17 cellular contexts compared by ENCODE assay signal in the genomic region with DNA sequence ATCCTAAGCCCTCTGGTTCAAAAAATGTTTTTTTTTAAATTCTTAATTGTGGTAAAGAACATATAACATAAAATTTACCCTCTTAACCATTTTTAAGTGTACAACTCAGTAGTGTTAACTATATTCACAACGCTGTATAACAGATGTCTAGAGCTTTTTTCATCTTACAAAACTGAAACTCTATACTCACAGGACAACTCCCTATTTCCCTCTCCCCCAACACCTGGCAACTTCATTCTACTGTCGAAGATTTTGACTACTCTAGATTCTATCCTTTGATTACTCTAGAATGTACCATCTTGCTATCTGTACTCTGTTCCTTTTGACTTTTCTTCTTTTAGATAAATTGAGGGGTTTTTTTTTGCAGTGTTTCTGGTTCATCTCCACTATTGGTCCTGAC.
A peak's percentile ranks its signal among the peaks of the same experiment; 100 is the strongest.
DNase-seq lines count a peak whose midpoint lies in the region; ATAC-seq and TF ChIP-seq lines count a peak whose summit lies in the region.
"Had no signal": no experiment of that assay in that cellular context is flagged by ENCODE, and none has a peak within 500 bp of the region (broad histone marks: within the 10 kb centered on the region; RNA-seq: fewer than 3 reads in every experiment).

No MANE protein-coding gene starts in this region.

- intact Hi-C loops in activated CD4-positive, alpha-beta T cell treated with anti-CD3 and anti-CD28 coated beads for 36 hours (cut with DNase I, micrococcal nuclease) = loop anchor here (1.0 to 5.0 kb wide), 4 partner anchors 10 to 216 kb away; no protein-coding TSS in a partner anchor
- intact Hi-C loops in natural killer cell (cut with micrococcal nuclease) = loop anchor here (5.0 kb wide), 1 partner anchor 94 kb away; no protein-coding TSS in a partner anchor

- no peak overlapping the region for H3K4me3 Mint-ChIP-seq in activated CD4-positive, alpha-beta T cell treated with anti-CD3 and anti-CD28 coated beads for 36 hours
- peak overlapping the region; percentile 43 for H3K4me3 Mint-ChIP-seq in natural killer cell
- H3K4me3 Mint-ChIP-seq: activated CD4-positive, alpha-beta T cell treated with anti-CD3 and anti-CD28 coated beads, Interleukin-2, amount 10 ng/mL, durations not matched to agents 7 days and 5 days had no signal

- no peak for DNase-seq in activated CD4-positive, alpha-beta T cell treated with anti-CD3 and anti-CD28 coated beads for 36 hours
- DNase-seq in activated CD4-positive, alpha-beta T cell treated with anti-CD3 and anti-CD28 coated beads for 4 hours = no peak
- peak in 1 of 2 experiments; percentile 2 for DNase-seq in SJSA1 (ENCODE audit: low read depth in 1 of 2, low spot score in 2 of 2)
- no peak for DNase-seq in natural killer cell
- no peak for DNase-seq in AG08396 (ENCODE audit: low spot score)
- DNase-seq in NCI-H187 (lab: John Stamatoyannopoulos, UW) = no peak
- DNase-seq in central memory CD4-positive, alpha-beta T cell = no peak
- DNase-seq: activated CD4-positive, alpha-beta T cell treated with anti-CD3 and anti-CD28 coated beads, Interleukin-2, amount 10 ng/mL, durations not matched to agents 7 days and 5 days; activated effector memory CD4-positive, alpha-beta T cell treated with Interleukin-2 at 50 U/mL for 16 hours; brain microvascular endothelial cell; COR-L47; NCI-H1048; NCI-H510A treated with DMSO at 0.1 percent for 48 hours; occipital lobe had no signal

- CTCF ChIA-PET in activated CD4-positive, alpha-beta T cell treated with anti-CD3 and anti-CD28 coated beads for 36 hours (lab: Charles Lee) = no interaction called here

- peaks cover 35% of the 10 kb centered on the region for H3K4me1 ChIP-seq in SJSA1 (replicated peaks)

- no peaks in the 10 kb centered on the region for H3K27me3 Mint-ChIP-seq in activated CD4-positive, alpha-beta T cell treated with anti-CD3 and anti-CD28 coated beads for 36 hours
- H3K27me3 Mint-ChIP-seq in natural killer cell (ENCODE audit: low read depth in 2 of 2) = no peaks in the 10 kb centered on the region
- H3K27me3 Mint-ChIP-seq: activated CD4-positive, alpha-beta T cell treated with anti-CD3 and anti-CD28 coated beads, Interleukin-2, amount 10 ng/mL, durations not matched to agents 7 days and 5 days had no signal

- no peak overlapping the region for H3K4me3 ChIP-seq in SJSA1

- H3K9me3 Mint-ChIP-seq in activated CD4-positive, alpha-beta T cell treated with anti-CD3 and anti-CD28 coated beads for 36 hours (ENCODE audit: low read depth) = no peaks in the 10 kb centered on the region
- no peaks in the 10 kb centered on the region for H3K9me3 Mint-ChIP-seq in natural killer cell
- H3K9me3 Mint-ChIP-seq: activated CD4-positive, alpha-beta T cell treated with anti-CD3 and anti-CD28 coated beads, Interleukin-2, amount 10 ng/mL, durations not matched to agents 7 days and 5 days had no signal

- H3K36me3 Mint-ChIP-seq in activated CD4-positive, alpha-beta T cell treated with anti-CD3 and anti-CD28 coated beads for 36 hours (ENCODE audit: low read depth) = peaks cover 26% of the 10 kb centered on the region
- no peaks in the 10 kb centered on the region for H3K36me3 Mint-ChIP-seq in natural killer cell

- POLR2A ChIA-PET in activated CD4-positive, alpha-beta T cell treated with anti-CD3 and anti-CD28 coated beads for 36 hours (lab: Charles Lee) = interaction anchor here (0.8 kb wide), 1 partner anchor 203 kb away, joined by 6 read pairs; no protein-coding TSS in a partner anchor

- ATAC-seq in activated CD4-positive, alpha-beta T cell treated with anti-CD3 and anti-CD28 coated beads for 36 hours = peak; percentile 12
- ATAC-seq in GM21576 (IDR thresholded peaks at IDR 0.05; ENCODE audit: unreplicated experiment) (peak; percentile 40), natural killer cell (peak in 2 of 3 donors; percentile 8 to 15)
- ATAC-seq: foreskin keratinocyte had no signal

- H3K27me3 ChIP-seq in SJSA1 (replicated peaks) = no peaks in the 10 kb centered on the region
- H3K27me3 ChIP-seq: brain microvascular endothelial cell, foreskin keratinocyte had no signal

- H3K27ac Mint-ChIP-seq in activated CD4-positive, alpha-beta T cell treated with anti-CD3 and anti-CD28 coated beads for 36 hours = no peak overlapping the region
- peak overlapping the region; percentile 61 to 72 for H3K27ac Mint-ChIP-seq in natural killer cell
- H3K27ac Mint-ChIP-seq: activated CD4-positive, alpha-beta T cell treated with anti-CD3 and anti-CD28 coated beads, Interleukin-2, amount 10 ng/mL, durations not matched to agents 7 days and 5 days had no signal

- H3K36me3 ChIP-seq in SJSA1 = no peaks in the 10 kb centered on the region
- H3K36me3 ChIP-seq: brain microvascular endothelial cell had no signal

- TF ChIP-seq CTCF in natural killer cell (IDR thresholded peaks at IDR 0.05) = no peak

- peak overlapping the region; percentile 78 for H3K27ac ChIP-seq in SJSA1
- H3K27ac ChIP-seq: brain microvascular endothelial cell, foreskin keratinocyte, RWPE1 had no signal

- H3K4me1 Mint-ChIP-seq in activated CD4-positive, alpha-beta T cell treated with anti-CD3 and anti-CD28 coated beads for 36 hours = peaks cover 55% of the 10 kb centered on the region
- peaks cover 70 to 75% of the 10 kb centered on the region in 2 donors for H3K4me1 Mint-ChIP-seq in natural killer cell

- H3K9me3 ChIP-seq in SJSA1 (replicated peaks) = no peaks in the 10 kb centered on the region
